ENCODE assay signal across 7 cellular contexts in genomic region chr16:54779549-54779948, GRCh38.
"Had no signal": no experiment of that assay in that cellular context is flagged by ENCODE, and none has a peak within 500 bp of the region (broad histone marks: within the 10 kb centered on the region; RNA-seq: fewer than 3 reads in every experiment).

No MANE protein-coding gene starts in this region.

- H2AFZ ChIP-seq: GM23338 had no signal

- H3K9me3 ChIP-seq: HAP-1 had no signal

- H3K4me2 ChIP-seq: GM23338 had no signal

- H3K4me3 ChIP-seq: GM23338, HAP-1 had no signal

- ATAC-seq: GM23338, HCT116 had no signal

- H3K27ac ChIP-seq: HL-60 had no signal

- DNase-seq: H7, HFFc6, KG1 had no signal

- H3K4me1 ChIP-seq: HAP-1 had no signal

- H3K36me3 ChIP-seq: HAP-1 had no signal
